19 cellular contexts compared by ENCODE assay signal in genomic region chr13:34608326-34608725, GRCh38.
"Had no signal": no experiment of that assay in that cellular context is flagged by ENCODE, and none has a peak within 500 bp of the region (broad histone marks: within the 10 kb centered on the region; RNA-seq: fewer than 3 reads in every experiment).

No MANE protein-coding gene starts in this region.

- H3K36me3 ChIP-seq: SJCRH30 had no signal

- H3K27me3 ChIP-seq: SJCRH30 had no signal

- H3K27ac ChIP-seq: KMS-11, SJCRH30, SK-N-MC had no signal

- H3K4me1 ChIP-seq: SJCRH30 had no signal

- H3K4me3 ChIP-seq: K562, SJCRH30, SK-N-MC had no signal

- DNase-seq: Kasumi-1; MM.1S; NCI-H1092 treated with DMSO at 0.1 percent for 48 hours; NCI-H1436 treated with DMSO at 0.1 percent for 48 hours; NCI-H1694; NCI-H187 treated with DMSO at 0.1 percent for 48 hours; NCI-H2029 treated with DMSO at 0.1 percent for 48 hours; NCI-H2171; NCI-H226; NCI-H446; NCI-H510A; NCI-H524 treated with DMSO at 0.1 percent for 48 hours; NK-92 treated with Interleukin-12 subunit alpha and Interleukin-12 subunit beta, amount 100 ng/mL, for 24 hours; PC-3; SHP77 treated with DMSO at 0.1 percent for 48 hours; SJCRH30 had no signal

- H3K9me3 ChIP-seq: SJCRH30 had no signal
